ENCODE assay signal across 9 cellular contexts in the genomic region with DNA sequence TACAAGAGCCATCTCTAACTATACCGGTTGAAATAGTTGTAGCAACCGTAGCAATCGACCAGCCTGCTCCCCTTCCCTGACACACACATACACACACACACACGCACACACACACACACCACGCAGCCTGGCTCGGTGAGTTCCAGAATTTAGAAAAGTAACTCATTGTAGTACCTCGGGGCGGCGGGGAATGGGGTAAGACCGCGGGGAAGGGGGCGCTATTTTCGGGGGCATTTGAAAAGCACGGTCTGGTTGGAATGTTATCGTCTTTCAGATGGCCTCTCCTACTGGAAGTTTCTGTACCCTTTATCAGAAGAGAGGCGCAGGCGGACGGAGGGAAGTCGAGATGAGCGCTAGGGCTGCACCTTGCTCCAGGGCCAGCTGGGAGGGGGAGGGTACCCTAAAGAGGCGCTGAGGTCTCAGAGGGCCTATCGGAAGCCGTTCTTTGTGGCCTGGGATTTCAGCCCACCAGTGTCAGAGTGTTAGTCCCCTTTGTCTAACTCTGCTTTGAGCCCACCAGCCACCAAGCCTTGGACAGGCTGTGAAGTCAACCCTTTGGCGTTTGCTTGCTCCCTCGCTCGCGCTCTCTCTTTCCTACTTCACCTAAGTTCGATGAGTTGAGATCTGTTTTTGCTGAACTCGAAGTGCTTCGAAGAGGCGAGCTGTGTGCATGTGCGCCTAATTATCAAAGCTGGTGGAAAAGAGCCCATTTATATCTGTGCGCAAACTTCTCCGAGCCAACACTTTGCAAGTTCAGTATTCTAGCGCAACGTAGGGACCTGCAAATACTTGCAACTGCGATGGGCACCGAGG. TPM values are rescaled to one million over a fixed set of nuclear protein-coding genes. Genes with fewer than 3 reads are reported as not detected.
DNase-seq lines count a peak whose midpoint lies in the region; ATAC-seq and TF ChIP-seq lines count a peak whose summit lies in the region.
"Had no signal": no experiment of that assay in that cellular context is flagged by ENCODE, and none has a peak within 500 bp of the region (broad histone marks: within the 10 kb centered on the region; RNA-seq: fewer than 3 reads in every experiment).

No MANE protein-coding gene starts in this region.

- H3K9me2 ChIP-seq in MM.1S (replicated peaks; ENCODE audit: insufficient read depth, low read length): no peaks in the 10 kb centered on the region

- peak overlapping the region; percentile 53 for H3K4me3 Mint-ChIP-seq in Calu3 (ENCODE audit: low read depth, unreplicated experiment)

- H3K4me1 ChIP-seq in MM.1S (ENCODE audit: low read length): peaks cover 6% of the 10 kb centered on the region; the same call in 1 of the 2 replicates
- peaks cover 25% of the 10 kb centered on the region for H3K4me1 ChIP-seq in mammary epithelial cell (ENCODE audit: insufficient read depth, low read length)
- H3K4me1 ChIP-seq in neuronal stem cell (ENCODE audit: control insufficient read depth in 2 of 2, insufficient read depth in 1 of 2, low read depth in 1 of 2, low read length in 2 of 2): peaks cover 21 to 22% of the 10 kb centered on the region in 2 donors
- H3K4me1 ChIP-seq in prostate gland (replicated peaks): peaks cover 16% of the 10 kb centered on the region

- H3K18ac ChIP-seq in neuronal stem cell (ENCODE audit: low read length): peak overlapping the region; percentile 99

- BruUV-seq in Calu3 (replicated peaks; lab: Mats Ljungman, UMichigan) (no TSS peak), mammary epithelial cell (replicated peaks; lab: Mats Ljungman, UMichigan) (no TSS peak)

- CTCF ChIA-PET in Calu3 (lab: Charles Lee): no interaction called here
- CTCF ChIA-PET in mammary epithelial cell (lab: Charles Lee; ENCODE audit: low non-redundant PET): no interaction called here

- no peak for DNase-seq in Calu3
- DNase-seq in MM.1S: no peak
- peak; percentile 2 for DNase-seq in mammary epithelial cell
- DNase-seq in neuronal stem cell (ENCODE audit: low spot score): peak; percentile 50
- DNase-seq in prostate gland (ENCODE audit: low spot score): no peak
- no peak for DNase-seq in cerebellar nuclear complex (lab: John Stamatoyannopoulos, UW)

- peak overlapping the region; percentile 91 for H3K14ac ChIP-seq in neuronal stem cell (ENCODE audit: low read length)

- H3K79me2 ChIP-seq in MM.1S (ENCODE audit: low read length) (no peaks in the 10 kb centered on the region), mammary epithelial cell (ENCODE audit: insufficient read depth, low read length) (no peaks in the 10 kb centered on the region)

- H3K27ac Mint-ChIP-seq in Calu3 (ENCODE audit: unreplicated experiment): no peak overlapping the region

- no peak overlapping the region for H3K23ac ChIP-seq in neuronal stem cell (ENCODE audit: low read depth, low read length, poor library complexity)

- H2BK15ac ChIP-seq in neuronal stem cell (ENCODE audit: low read length): peak overlapping the region; percentile 72

- no peak overlapping the region for H3K4ac ChIP-seq in neuronal stem cell (ENCODE audit: low read length)

- H3K27me3 ChIP-seq in MM.1S (replicated peaks; ENCODE audit: insufficient read depth, low read length): peaks cover 73% of the 10 kb centered on the region
- peaks cover 12% of the 10 kb centered on the region for H3K27me3 ChIP-seq in mammary epithelial cell (ENCODE audit: insufficient read depth, low read length)
- H3K27me3 ChIP-seq in neuronal stem cell (ENCODE audit: control insufficient read depth in 3 of 3, insufficient read depth in 3 of 3, low read depth in 1 of 3, low read length in 3 of 3): peaks cover 0 to 2% (median 2%) of the 10 kb centered on the region in 3 experiments
- peaks cover 14% of the 10 kb centered on the region for H3K27me3 ChIP-seq in prostate gland (replicated peaks; ENCODE audit: insufficient read depth)

- H3K27ac ChIP-seq in MM.1S (ENCODE audit: low read length): no peak overlapping the region
- H3K27ac ChIP-seq in mammary epithelial cell (ENCODE audit: insufficient read depth, low read depth, low read length): no peak overlapping the region
- H3K27ac ChIP-seq in neuronal stem cell (replicated peaks; ENCODE audit: low read length): peak overlapping the region; percentile 81
- no peak overlapping the region for H3K27ac ChIP-seq in prostate gland
- H3K27ac ChIP-seq: SJSA1 had no signal

- no peaks in the 10 kb centered on the region for H3K9me3 Mint-ChIP-seq in Calu3 (ENCODE audit: low read depth, unreplicated experiment)

- H3K4me3 ChIP-seq in MM.1S (ENCODE audit: low read length) (0 out of 2 replicates have a peak overlapping the region, but pooled peaks have one; percentile 5), mammary epithelial cell (replicated peaks in 1 of 3; ENCODE audit: insufficient read depth in 1 of 3, low read depth in 2 of 3, low read length in 3 of 3) (no peak overlapping the region), neuronal stem cell (ENCODE audit: low read length in 2 of 2) (peak overlapping the region; percentile 71 to 98), prostate gland (no peak overlapping the region)

- TF ChIP-seq CTCF in Calu3 (IDR thresholded peaks at IDR 0.05; ENCODE audit: unreplicated experiment) (no peak), MM.1S (IDR thresholded peaks at IDR 0.05; ENCODE audit: low read length) (no peak), mammary epithelial cell (conservative IDR thresholded peaks at IDR 0.05 in 1 of 2, IDR thresholded peaks at IDR 0.05 in 1 of 2; ENCODE audit: extremely low read depth in 1 of 2, insufficient read depth in 1 of 2, low read depth in 1 of 2, low read length in 2 of 2) (no peak), prostate gland (IDR thresholded peaks at IDR 0.05) (no peak)

- peak overlapping the region; percentile 77 for H2AK5ac ChIP-seq in neuronal stem cell (ENCODE audit: low read depth, low read length)

- H2BK12ac ChIP-seq in neuronal stem cell (ENCODE audit: low read length): no peak overlapping the region

- H3K36me3 Mint-ChIP-seq in Calu3 (ENCODE audit: insufficient read depth, unreplicated experiment): peaks cover 8% of the 10 kb centered on the region

- H3F3A ChIP-seq in MM.1S (ENCODE audit: insufficient read depth, low read length): no peaks in the 10 kb centered on the region

- intact Hi-C loops in Calu3 (cut with micrococcal nuclease; ENCODE audit: unreplicated experiment) (no loop called here), mammary epithelial cell (cut with micrococcal nuclease) (no loop called here), prostate gland (cut with DNase I) (no loop called here)

- TF ChIP-seq POLR2A in prostate gland (IDR thresholded peaks at IDR 0.05): no peak

- no peak overlapping the region for H4K91ac ChIP-seq in neuronal stem cell (ENCODE audit: low read depth, low read length, poor library complexity)

- H2BK5ac ChIP-seq in neuronal stem cell (ENCODE audit: low read length): peak overlapping the region; percentile 98

- H3K27me3 Mint-ChIP-seq in Calu3 (ENCODE audit: unreplicated experiment): peaks cover 99% of the 10 kb centered on the region

- H3K9me3 ChIP-seq in MM.1S (replicated peaks; ENCODE audit: insufficient read depth, low read length) (no peaks in the 10 kb centered on the region), mammary epithelial cell (replicated peaks; ENCODE audit: insufficient read depth, low read length) (no peaks in the 10 kb centered on the region), neuronal stem cell (replicated peaks in 1 of 2; ENCODE audit: control insufficient read depth in 2 of 2, insufficient read depth in 1 of 2, low read depth in 1 of 2, low read length in 2 of 2) (no peaks in the 10 kb centered on the region), prostate gland (no peaks in the 10 kb centered on the region)

- peaks cover 5% of the 10 kb centered on the region for H3K79me1 ChIP-seq in neuronal stem cell (ENCODE audit: low read depth, low read length)

- no peak overlapping the region for H4K8ac ChIP-seq in neuronal stem cell (ENCODE audit: low read depth, low read length)

- peak overlapping the region; percentile 57 for H2BK120ac ChIP-seq in neuronal stem cell (ENCODE audit: low read depth, low read length)

- peak overlapping the region; percentile 89; the same call in 1 of the 2 replicates for H3K4me2 ChIP-seq in MM.1S (ENCODE audit: low read depth, low read length)
- peak overlapping the region; percentile 75 for H3K4me2 ChIP-seq in mammary epithelial cell (ENCODE audit: insufficient read depth, low read depth, low read length)
- H3K4me2 ChIP-seq in neuronal stem cell (ENCODE audit: insufficient read depth, low read length, poor library complexity, severe bottlenecking): peak overlapping the region; percentile 75

- H2AFZ ChIP-seq in MM.1S (ENCODE audit: low read length) (no peak overlapping the region), mammary epithelial cell (ENCODE audit: low read depth, low read length) (peak overlapping the region; percentile 41), neuronal stem cell (ENCODE audit: low read length) (peak overlapping the region; percentile 89)

- WGBS in mammary epithelial cell (ENCODE audit: low coverage, missing lambda C conversion rate): 59% methylated on average over 25 of the region's 38 CpGs
- WGBS in neuronal stem cell (ENCODE audit: extremely low coverage in 2 of 2, insufficient read length in 2 of 2, insufficient replicate concordance in 1 of 2), 2 donors: no CpG with 5 or more reads among the region's 38 CpGs
- WGBS in prostate gland: 7% methylated on average over 36 of the region's 38 CpGs

- H3K4me1 Mint-ChIP-seq in Calu3 (ENCODE audit: low read depth, unreplicated experiment): no peaks in the 10 kb centered on the region

- dilution Hi-C loops in mammary epithelial cell (cut with HindIII; ENCODE audit: low sequenced_read_pairs): no loop called here

- H3K36me3 ChIP-seq in MM.1S (replicated peaks; ENCODE audit: insufficient read depth, low read length) (no peaks in the 10 kb centered on the region), mammary epithelial cell (ENCODE audit: insufficient read depth, low read length) (no peaks in the 10 kb centered on the region), neuronal stem cell (replicated peaks in 1 of 2; ENCODE audit: control insufficient read depth in 2 of 2, insufficient read depth in 2 of 2, low read length in 2 of 2) (peaks cover 17 to 21% of the 10 kb centered on the region in 2 donors), prostate gland (no peaks in the 10 kb centered on the region)
- H3K36me3 ChIP-seq: SJSA1 had no signal

- no peak overlapping the region for H3K9ac ChIP-seq in MM.1S (ENCODE audit: low read length)
- no peak overlapping the region for H3K9ac ChIP-seq in mammary epithelial cell (ENCODE audit: insufficient read depth, low read length)
- peak overlapping the region; percentile 100 for H3K9ac ChIP-seq in neuronal stem cell (ENCODE audit: low read depth, low read length, poor library complexity)

- ATAC-seq in GM21447 (IDR thresholded peaks at IDR 0.05; ENCODE audit: unreplicated experiment) (no peak), GM21825 (IDR thresholded peaks at IDR 0.05; ENCODE audit: unreplicated experiment) (no peak)

- in situ Hi-C loops in mammary epithelial cell (cut with MboI; ENCODE audit: low sequenced_read_pairs in 2 of 2): no loop called here

- H4K20me1 ChIP-seq in MM.1S (ENCODE audit: insufficient read depth, low read length) (no peaks in the 10 kb centered on the region), mammary epithelial cell (ENCODE audit: insufficient read depth, low read length) (no peaks in the 10 kb centered on the region)

RNA-seq across cellular contexts. Expression of gene COL2A1, which starts 0.8 kb away (rescaled TPM):
- total RNA-seq in Calu3 (2022): 0.50 TPM in 1 of 2 replicates, not detected in the other
- total RNA-seq in mammary epithelial cell: 1 to 10 TPM in 1 of 2 donors, under 1 TPM in 1; 0.61 to 7.7 TPM
- polyA plus RNA-seq in mammary epithelial cell: 0.78 TPM
- polyA minus RNA-seq in mammary epithelial cell: not detected
- 481 TPM for polyA plus RNA-seq in neuronal stem cell (2013, experiment 1 of 2)
- polyA plus RNA-seq in neuronal stem cell (2013, experiment 2 of 2): 461 TPM
- total RNA-seq in prostate gland: 1 to 10 TPM in 1 of 2 donors, under 1 TPM in 1; 0.14 to 1.9 TPM
- total RNA-seq: SJSA1 had no signal

RNA-seq across cellular contexts. Expression of gene TMEM106C, which starts 40.0 kb away (rescaled TPM):
- total RNA-seq in Calu3 (2022) (67.2 and 77.3 TPM in 2 replicates), mammary epithelial cell (10 to 100 TPM; 82.5 to 90.2 TPM), prostate gland (10 to 100 TPM; 54.6 to 91.1 TPM)
- 231 TPM for polyA plus RNA-seq in mammary epithelial cell
- polyA minus RNA-seq in mammary epithelial cell: 220 TPM
- 71.6 TPM for polyA plus RNA-seq in neuronal stem cell (2013, experiment 1 of 2)
- 70.1 TPM for polyA plus RNA-seq in neuronal stem cell (2013, experiment 2 of 2)

Comparison
In these comparisons a context has a peak if more than half of its experiments do, and no peak if none do; other contexts are left out.
1. DNase-seq: peak in mammary epithelial cell (single experiment) and neuronal stem cell (single experiment); none in Calu3 (single experiment), MM.1S (single experiment), prostate gland (single experiment) and cerebellar nuclear complex (0 of 2).
2. H3K4me3 ChIP-seq: peak in MM.1S (single experiment) and neuronal stem cell (2 of 2); none in mammary epithelial cell (0 of 3) and prostate gland (0 of 2).
3. Peak in every context shown above with its lines, with median percentiles within 50 percentile points of each other: H3K4me2 ChIP-seq.